In the genomic region with DNA sequence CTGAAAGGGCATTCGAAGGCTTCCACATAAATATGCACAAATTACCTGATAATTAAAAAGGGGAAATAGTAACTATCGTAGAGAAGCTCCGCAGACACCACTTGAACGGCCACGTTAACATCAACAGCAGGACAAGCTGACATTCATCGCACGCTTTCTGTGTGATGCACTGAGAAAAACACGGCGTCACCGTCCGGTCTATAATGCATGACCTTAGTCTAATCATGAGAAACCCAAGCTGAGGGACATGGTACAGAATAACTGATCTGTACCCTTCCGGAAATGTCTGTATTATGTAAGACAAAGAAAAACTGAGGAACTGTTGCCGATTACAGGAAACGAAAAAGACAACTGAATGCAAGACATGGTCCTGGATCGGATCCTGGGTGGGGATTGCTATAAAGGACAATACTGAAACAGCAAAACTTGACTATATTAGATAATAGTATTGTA, we compare ENCODE assay signal across 8 cellular contexts. TPM values are rescaled to one million over a fixed set of nuclear protein-coding genes. Genes with fewer than 3 reads are reported as not detected.
A peak's percentile ranks its signal among the peaks of the same experiment; 100 is the strongest.
DNase-seq lines count a peak whose midpoint lies in the region; ATAC-seq and TF ChIP-seq lines count a peak whose summit lies in the region.

No MANE protein-coding gene starts in this region.

- peaks cover 29 to 46% (median 38%) of the 10 kb centered on the region in 10 experiments for H3K4me1 ChIP-seq in BLaER1 treated with 17β-estradiol and CSF1 and Interleukin-3, amounts not matched to agents 10 nM and 100 nM
- H3K4me1 ChIP-seq in right lobe of liver: peaks cover 0 to 29% (median 7%) of the 10 kb centered on the region in 4 donors

- peak; percentile 10 for ATAC-seq in GM19351 (IDR thresholded peaks at IDR 0.05; ENCODE audit: unreplicated experiment)
- peak; percentile 25 for ATAC-seq in HG03460 (IDR thresholded peaks at IDR 0.05; ENCODE audit: unreplicated experiment)
- peak; percentile 9 to 28 (median 18) for ATAC-seq in right lobe of liver
- ATAC-seq in stimulated activated naive CD8-positive, alpha-beta T cell treated with anti-CD3 and anti-CD28 coated beads, Interleukin-15, Interleukin-2, amounts not matched to agents 100 U/mL and 50 U/mL, for 24 hours: peak; percentile 4
- no peak for ATAC-seq in HG03565 (IDR thresholded peaks at IDR 0.05; ENCODE audit: unreplicated experiment)

- H3K27ac Mint-ChIP-seq in T-helper 1 cell treated with Interleukin-12 subunit alpha and Interleukin-12 subunit beta and Interleukin-4 antibody, amounts not matched to agents 30 μg/mL and 1 μg/mL, for 36 hours: peak overlapping the region; percentile 97
- peak overlapping the region; percentile 89 to 97 (median 94) for H3K27ac Mint-ChIP-seq in brain

- WGBS in right lobe of liver (ENCODE audit: insufficient coverage, low coverage, low lambda C conversion rate, missing lambda C conversion rate): 0% methylated on average over 15 of the region's 15 CpGs

- peak; percentile 50 for TF ChIP-seq POLR2A in right lobe of liver (IDR thresholded peaks at IDR 0.05)

- no peaks in the 10 kb centered on the region for H3K9me3 ChIP-seq in BLaER1 treated with 17β-estradiol and CSF1 and Interleukin-3, amounts not matched to agents 10 nM and 100 nM (replicated peaks in 1 of 11)
- H3K9me3 ChIP-seq in right lobe of liver: no peaks in the 10 kb centered on the region

- H3K36me3 Mint-ChIP-seq in T-helper 1 cell treated with Interleukin-12 subunit alpha and Interleukin-12 subunit beta and Interleukin-4 antibody, amounts not matched to agents 30 μg/mL and 1 μg/mL, for 36 hours (ENCODE audit: low read depth): peaks cover 15% of the 10 kb centered on the region
- peaks cover 12% of the 10 kb centered on the region for H3K36me3 Mint-ChIP-seq in brain

- H3K27me3 Mint-ChIP-seq in T-helper 1 cell treated with Interleukin-12 subunit alpha and Interleukin-12 subunit beta and Interleukin-4 antibody, amounts not matched to agents 30 μg/mL and 1 μg/mL, for 36 hours (ENCODE audit: low read depth): no peaks in the 10 kb centered on the region
- H3K27me3 Mint-ChIP-seq in brain: peaks cover 3% of the 10 kb centered on the region

- H4K20me1 ChIP-seq in BLaER1 treated with 17β-estradiol and CSF1 and Interleukin-3, amounts not matched to agents 10 nM and 100 nM: peaks cover 0 to 41% (median 30%) of the 10 kb centered on the region in 11 experiments; a peak in 18 of 22 replicates

- H3K4me3 ChIP-seq in BLaER1 treated with 17β-estradiol and CSF1 and Interleukin-3, amounts not matched to agents 10 nM and 100 nM: peak overlapping the region; percentile 88 to 99 (median 94)
- H3K4me3 ChIP-seq in right lobe of liver: peak overlapping the region; percentile 31 to 90 (median 42)

- H3K9me3 Mint-ChIP-seq in T-helper 1 cell treated with Interleukin-12 subunit alpha and Interleukin-12 subunit beta and Interleukin-4 antibody, amounts not matched to agents 30 μg/mL and 1 μg/mL, for 36 hours: no peaks in the 10 kb centered on the region
- H3K9me3 Mint-ChIP-seq in brain: peaks cover 0 to 3% (median 0%) of the 10 kb centered on the region in 5 experiments

- H3K4me2 ChIP-seq in BLaER1 treated with 17β-estradiol and CSF1 and Interleukin-3, amounts not matched to agents 10 nM and 100 nM: peak overlapping the region; percentile 67 to 83 (median 72)

- H3K4me3 Mint-ChIP-seq in T-helper 1 cell treated with Interleukin-12 subunit alpha and Interleukin-12 subunit beta and Interleukin-4 antibody, amounts not matched to agents 30 μg/mL and 1 μg/mL, for 36 hours: peak overlapping the region; percentile 91
- peak overlapping the region; percentile 92 to 99 (median 95) for H3K4me3 Mint-ChIP-seq in brain

- intact Hi-C loops in right lobe of liver (cut with DNase I): no loop called here

- H3K36me3 ChIP-seq in BLaER1 treated with 17β-estradiol and CSF1 and Interleukin-3, amounts not matched to agents 10 nM and 100 nM: peaks cover 22 to 34% (median 33%) of the 10 kb centered on the region in 11 experiments
- H3K36me3 ChIP-seq in right lobe of liver: peaks cover 0 to 5% (median 0%) of the 10 kb centered on the region in 4 donors

- peak overlapping the region; percentile 73 to 94 (median 88) for H3K9ac ChIP-seq in BLaER1 treated with 17β-estradiol and CSF1 and Interleukin-3, amounts not matched to agents 10 nM and 100 nM

- H3K27ac ChIP-seq in BLaER1 treated with 17β-estradiol and CSF1 and Interleukin-3, amounts not matched to agents 10 nM and 100 nM: peak overlapping the region; percentile 73 to 93 (median 89); a peak in 21 of 22 replicates
- H3K27ac ChIP-seq in right lobe of liver: peak overlapping the region; percentile 80 to 91 (median 86)

- DNase-seq in right lobe of liver: peak in 2 of 3 donors; percentile 33 to 53
- DNase-seq in stimulated activated naive CD8-positive, alpha-beta T cell treated with anti-CD3 and anti-CD28 coated beads, Interleukin-15, Interleukin-2, amounts not matched to agents 100 U/mL and 50 U/mL, for 24 hours: peak; percentile 46

- TF ChIP-seq CTCF in brain (conservative IDR thresholded peaks at IDR 0.05) (no peak), right lobe of liver (IDR thresholded peaks at IDR 0.05) (no peak)

- no peaks in the 10 kb centered on the region for H3K27me3 ChIP-seq in BLaER1 treated with 17β-estradiol and CSF1 and Interleukin-3, amounts not matched to agents 10 nM and 100 nM
- no peaks in the 10 kb centered on the region for H3K27me3 ChIP-seq in right lobe of liver

- H3K4me1 Mint-ChIP-seq in T-helper 1 cell treated with Interleukin-12 subunit alpha and Interleukin-12 subunit beta and Interleukin-4 antibody, amounts not matched to agents 30 μg/mL and 1 μg/mL, for 36 hours (ENCODE audit: low read depth): peaks cover 21% of the 10 kb centered on the region
- H3K4me1 Mint-ChIP-seq in brain: peaks cover 26% of the 10 kb centered on the region

RNA-seq across cellular contexts. Expression of gene RANGAP1, which starts 0.7 kb away (rescaled TPM):
- polyA plus RNA-seq in brain (ENCODE audit: insufficient read depth, low read depth, low replicate concordance): 160 TPM
- total RNA-seq in right lobe of liver: 10 to 100 TPM; 27.4 to 56.3 (median 37.6) TPM

RNA-seq across cellular contexts. Expression of gene ZC3H7B, which starts 14.7 kb away (rescaled TPM):
- 80.8 TPM for polyA plus RNA-seq in brain (ENCODE audit: insufficient read depth, low read depth, low replicate concordance)
- 10 to 100 TPM; 26.5 to 50.1 (median 42.7) TPM for total RNA-seq in right lobe of liver

RNA-seq across cellular contexts. Expression of gene CHADL, which starts 45.9 kb away (rescaled TPM):
- polyA plus RNA-seq in brain (ENCODE audit: insufficient read depth, low read depth, low replicate concordance): 36.5 TPM
- total RNA-seq in right lobe of liver: 1 to 10 TPM in 3 of 6 experiments, under 1 TPM in 3; 0.75 to 1.5 (median 1.1) TPM
